1 cellular context compared by ENCODE assay signal in genomic region chr1:235516862-235517446, GRCh38.
TF ChIP-seq lines count a peak whose summit lies in the region.

No MANE protein-coding gene starts in this region.

TF ChIP-seq in HEK293T, 16 proteins besides CTCF, POLR2A, EP300 and RAD21:
- TF ChIP-seq BHLHE40 (IDR thresholded peaks at IDR 0.05; ENCODE audit: borderline replicate concordance): no peak
- no peak for TF ChIP-seq HDGF (IDR thresholded peaks at IDR 0.05; ENCODE audit: borderline replicate concordance)
- no peak for TF ChIP-seq FOXA1 (IDR thresholded peaks at IDR 0.05)
- no peak for TF ChIP-seq CTBP1 (IDR thresholded peaks at IDR 0.05; ENCODE audit: borderline replicate concordance)
- TF ChIP-seq ARNT (IDR thresholded peaks at IDR 0.05): no peak
- no peak for TF ChIP-seq ZNF384 (IDR thresholded peaks at IDR 0.05)
- TF ChIP-seq L3MBTL2 (conservative IDR thresholded peaks at IDR 0.05): no peak
- no peak for TF ChIP-seq PKNOX1 (IDR thresholded peaks at IDR 0.05)
